In the genomic region with DNA sequence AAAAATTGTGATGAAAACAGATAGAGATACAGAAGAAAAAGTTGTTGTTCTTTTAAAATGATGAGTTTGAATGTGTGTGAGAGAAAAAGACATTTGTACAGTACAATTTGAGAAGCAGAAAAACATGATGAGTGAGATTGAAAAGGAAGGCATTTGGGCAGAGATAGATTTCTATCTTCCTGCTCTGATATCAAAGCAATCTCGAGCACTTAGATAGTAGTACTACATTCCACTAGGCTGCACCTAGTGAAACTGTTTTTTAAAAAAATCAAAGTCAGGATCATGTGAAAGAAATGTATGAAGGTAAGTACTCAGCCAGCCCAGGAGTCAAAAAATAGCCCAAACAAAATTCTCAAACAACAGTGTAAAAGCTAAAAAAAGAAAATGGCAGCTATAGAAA, we compare ENCODE assay signal across 26 cellular contexts.
"Had no signal": no experiment of that assay in that cellular context is flagged by ENCODE, and none has a peak within 500 bp of the region (broad histone marks: within the 10 kb centered on the region; RNA-seq: fewer than 3 reads in every experiment).

No MANE protein-coding gene starts in this region.

- H3K27me3 Mint-ChIP-seq: progenitor cell of endocrine pancreas; stimulated activated naive B cell treated with anti-CD40 and anti-IgM and Interleukin-4, amounts not matched to agents 10 μg/mL and 1 μg/mL and 100 μg/mL, for 72 hours had no signal

- ATAC-seq: left colon; left lung; lower lobe of right lung; natural killer cell; right lobe of liver; stimulated activated naive B cell treated with anti-CD40 and anti-IgM and Interleukin-4, amounts not matched to agents 10 μg/mL and 1 μg/mL and 100 μg/mL, for 72 hours; stimulated activated naive CD8-positive, alpha-beta T cell treated with anti-CD3 and anti-CD28 coated beads, Interleukin-15, Interleukin-2, amounts not matched to agents 100 U/mL and 50 U/mL, for 24 hours had no signal

- H3K4me3 ChIP-seq: left lung, lower lobe of right lung, ovary, right atrium auricular region, right lobe of liver, stomach, testis, thyroid gland, transverse colon, uterus had no signal

- H3K27me3 ChIP-seq: left lung, ovary, right atrium auricular region, right lobe of liver, stomach, testis, thyroid gland, transverse colon, uterus had no signal

- H3K4me3 Mint-ChIP-seq: immature natural killer cell; natural killer cell; nephron progenitor cell; stimulated activated naive B cell treated with anti-CD40 and anti-IgM and Interleukin-4, amounts not matched to agents 10 μg/mL and 1 μg/mL and 100 μg/mL, for 72 hours had no signal

- H3K4me1 Mint-ChIP-seq: immature natural killer cell, natural killer cell, nephron progenitor cell had no signal

- H3K9me3 ChIP-seq: left lung, lower lobe of right lung, ovary, right atrium auricular region, right lobe of liver, stomach, testis, thyroid gland, transverse colon, uterus had no signal

- H3K9me3 Mint-ChIP-seq: nephron progenitor cell had no signal

- H3K4me1 ChIP-seq: left lung, lower lobe of right lung, right atrium auricular region, right lobe of liver, stomach, testis, transverse colon, uterus had no signal

- H3K27ac Mint-ChIP-seq: immature natural killer cell, natural killer cell, nephron progenitor cell, progenitor cell of endocrine pancreas had no signal

- H3K36me3 ChIP-seq: left lung, lower lobe of right lung, ovary, right atrium auricular region, right lobe of liver, stomach, thyroid gland, transverse colon, uterus had no signal

- H3K27ac ChIP-seq: left lung, lower lobe of right lung, ovary, right atrium auricular region, right lobe of liver, stomach, testis, thyroid gland, transverse colon, uterus had no signal

- DNase-seq: hypothalamus; immature natural killer cell; kidney; left colon; left lung; lower lobe of right lung; mammary epithelial cell; mesenchymal stem cell; natural killer cell; nephron progenitor cell; ovary; right lobe of liver; stimulated activated CD4-positive, alpha-beta T cell treated with anti-CD3 and anti-CD28 coated beads, Interleukin-12 subunit alpha, Interleukin-12 subunit beta, amount 100 ng/mL, for 4 hours; stimulated activated CD4-positive, alpha-beta T cell treated with anti-CD3 and anti-CD28 coated beads, Interleukin-15, amount 100 ng/mL, for 24 hours; stimulated activated CD4-positive, alpha-beta T cell treated with anti-CD3 and anti-CD28 coated beads, Interleukin-2, amount 100 ng/mL, for 24 hours; stimulated activated CD4-positive, alpha-beta T cell treated with anti-CD3 and anti-CD28 coated beads, Interleukin-4, amount 100 ng/mL, for 1 hour; stimulated activated naive B cell treated with anti-CD40 and anti-IgM and Interleukin-4, amounts not matched to agents 10 μg/mL and 1 μg/mL and 100 μg/mL, for 72 hours; stimulated activated naive CD8-positive, alpha-beta T cell treated with anti-CD3 and anti-CD28 coated beads, Interleukin-15, Interleukin-2, amounts not matched to agents 100 U/mL and 50 U/mL, for 24 hours; stomach; testis; thyroid gland; transverse colon; uterus had no signal

- FAIRE-seq: islet of Langerhans, kidney had no signal
